In the genomic region with DNA sequence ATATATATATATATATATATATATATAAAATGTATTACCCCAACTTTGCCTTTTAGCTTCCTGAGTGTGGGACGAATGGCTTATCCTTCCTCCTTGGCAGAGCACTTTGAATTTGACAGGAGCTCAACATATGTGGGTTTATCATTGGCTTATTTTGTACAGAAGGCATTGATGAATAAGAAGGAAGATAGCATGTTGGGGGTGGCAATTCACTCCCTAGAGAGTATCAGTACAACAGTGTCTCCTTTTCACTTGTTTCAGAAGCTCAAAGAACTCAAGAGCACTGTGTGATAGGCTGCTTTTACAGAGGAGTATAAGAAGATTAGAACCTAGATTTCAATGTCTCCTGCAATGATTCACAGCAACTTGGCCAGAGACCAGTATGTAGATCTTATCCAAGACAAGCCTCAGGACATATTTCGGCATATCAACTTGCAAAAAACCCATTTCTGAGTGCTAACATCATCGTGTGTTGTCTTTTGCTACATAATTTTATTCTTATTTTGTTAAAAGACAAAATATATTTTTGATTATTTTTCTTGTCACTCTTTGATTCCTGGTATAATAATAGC, we compare ENCODE assay signal across 23 cellular contexts.
"Had no signal": no experiment of that assay in that cellular context is flagged by ENCODE, and none has a peak within 500 bp of the region (broad histone marks: within the 10 kb centered on the region; RNA-seq: fewer than 3 reads in every experiment).

No MANE protein-coding gene starts in this region.

- H3K27ac ChIP-seq: colonic mucosa, dorsolateral prefrontal cortex, hepatocyte, left ventricle myocardium inferior, neutrophil, ovary, prostate gland, right atrium auricular region, thoracic aorta, upper lobe of left lung had no signal

- H3K27ac Mint-ChIP-seq: activated CD8-positive, alpha-beta T cell treated with anti-CD3 and anti-CD28 coated beads, Interleukin-2, amount 10 ng/mL, durations not matched to agents 7 days and 5 days; activated T-helper 1 cell treated with anti-CD3 and anti-CD28 coated beads, Interleukin-12 subunit alpha, Interleukin-12 subunit beta, Interleukin-2, Interleukin-4 antibody, amounts not matched to agents 30 ng/mL and 10 ng/mL and 1 ng/mL, durations not matched to agents 14 hours and 24 hours and 36 hours; immature natural killer cell; mesothelial cell of epicardium; nephron had no signal

- H3K27me3 ChIP-seq: colonic mucosa, dorsolateral prefrontal cortex, hepatocyte, neutrophil, ovary, right atrium auricular region, upper lobe of left lung had no signal

- H3K9me3 Mint-ChIP-seq: activated T-helper 1 cell treated with anti-CD3 and anti-CD28 coated beads, Interleukin-12 subunit alpha, Interleukin-12 subunit beta, Interleukin-2, Interleukin-4 antibody, amounts not matched to agents 30 ng/mL and 10 ng/mL and 1 ng/mL, durations not matched to agents 14 hours and 24 hours and 36 hours; central memory CD8-positive, alpha-beta T cell; nephron had no signal

- H3K9me3 ChIP-seq: colonic mucosa, neutrophil, ovary, prostate gland, right atrium auricular region, thoracic aorta, upper lobe of left lung had no signal

- H3K36me3 Mint-ChIP-seq: mesothelial cell of epicardium had no signal

- H3K4me1 Mint-ChIP-seq: central memory CD8-positive, alpha-beta T cell; immature natural killer cell; mesothelial cell of epicardium; nephron had no signal

- H3K4me3 ChIP-seq: colonic mucosa, dorsolateral prefrontal cortex, hepatocyte, left ventricle myocardium inferior, ovary, prostate gland, right atrium auricular region, thoracic aorta, upper lobe of left lung had no signal

- H3K36me3 ChIP-seq: colonic mucosa, left ventricle myocardium inferior, neutrophil, ovary, prostate gland, right atrium auricular region, thoracic aorta, upper lobe of left lung had no signal

- DNase-seq: activated CD4-positive, alpha-beta T cell treated with anti-CD3 and anti-CD28 coated beads for 1 hour; activated CD4-positive, alpha-beta T cell treated with anti-CD3 and anti-CD28 coated beads, Interleukin-2, amount 50 U/mL, for 1 hour; activated CD8-positive, alpha-beta T cell treated with anti-CD3 and anti-CD28 coated beads, Interleukin-2, amount 10 ng/mL, durations not matched to agents 7 days and 5 days; activated gamma-delta T cell; activated naive CD4-positive, alpha-beta T cell treated with anti-CD3 and anti-CD28 coated beads, Interleukin-2, amount 50 U/mL, for 16 hours; colonic mucosa; dorsolateral prefrontal cortex; glutamatergic neuron; immature natural killer cell; left ventricle myocardium inferior; ovary; stimulated activated CD4-positive, alpha-beta T cell treated with anti-CD3 and anti-CD28 coated beads, Interleukin-4, amount 100 ng/mL, for 24 hours; stimulated activated naive CD4-positive, alpha-beta T cell treated with Interleukin-2 at 50 U/mL for 16 hours; upper lobe of left lung had no signal

- ATAC-seq: activated CD8-positive, alpha-beta T cell treated with anti-CD3 and anti-CD28 coated beads, Interleukin-2, amount 10 ng/mL, durations not matched to agents 7 days and 5 days had no signal

- H3K27me3 Mint-ChIP-seq: central memory CD8-positive, alpha-beta T cell had no signal

- H3K4me1 ChIP-seq: colonic mucosa, left ventricle myocardium inferior, prostate gland, right atrium auricular region, upper lobe of left lung had no signal

- H3K4me3 Mint-ChIP-seq: activated CD8-positive, alpha-beta T cell treated with anti-CD3 and anti-CD28 coated beads, Interleukin-2, amount 10 ng/mL, durations not matched to agents 7 days and 5 days; activated T-helper 1 cell treated with anti-CD3 and anti-CD28 coated beads, Interleukin-12 subunit alpha, Interleukin-12 subunit beta, Interleukin-2, Interleukin-4 antibody, amounts not matched to agents 30 ng/mL and 10 ng/mL and 1 ng/mL, durations not matched to agents 14 hours and 24 hours and 36 hours; central memory CD8-positive, alpha-beta T cell; immature natural killer cell; mesothelial cell of epicardium; nephron had no signal
